ENCODE assay signal across 8 cellular contexts in genomic region chr14:54440454-54440853, GRCh38. TPM values are rescaled to one million over a fixed set of nuclear protein-coding genes. Genes with fewer than 3 reads are reported as not detected.
DNase-seq lines count a peak whose midpoint lies in the region; ATAC-seq and TF ChIP-seq lines count a peak whose summit lies in the region.

No MANE protein-coding gene starts in this region.

- H3K9me3 ChIP-seq in adipocyte (ENCODE audit: control insufficient read depth, low read length) = no peaks in the 10 kb centered on the region
- no peaks in the 10 kb centered on the region for H3K9me3 ChIP-seq in thoracic aorta

- peak overlapping the region; percentile 94 for H3K4me3 ChIP-seq in adipocyte (ENCODE audit: low read length)
- H3K4me3 ChIP-seq in thoracic aorta = peak overlapping the region; percentile 80

- H3K4me1 ChIP-seq in adipocyte (ENCODE audit: control insufficient read depth, insufficient read depth, low read length) = peaks cover 34% of the 10 kb centered on the region
- peaks cover 4 to 18% of the 10 kb centered on the region in 2 donors for H3K4me1 ChIP-seq in thoracic aorta (ENCODE audit: control insufficient read depth in 1 of 2, low read depth in 2 of 2)

- no peak for DNase-seq in activated CD8-positive, alpha-beta memory T cell treated with anti-CD3 and anti-CD28 coated beads, Interleukin-2, amount 10 ng/mL, durations not matched to agents 7 days and 5 days
- no peak for DNase-seq in activated CD8-positive, alpha-beta memory T cell treated with anti-CD3 and anti-CD28 coated beads for 24 hours
- DNase-seq in adipocyte (ENCODE audit: low read depth) (no peak), kidney glomerular epithelial cell (lab: John Stamatoyannopoulos, UW) (peak; percentile 26), thoracic aorta (ENCODE audit: low spot score) (no peak), NCI-H146 treated with DMSO at 0.1 percent for 48 hours (lab: John Stamatoyannopoulos, UW; ENCODE audit: unreplicated experiment) (no peak), SIG-M5 treated with dmso at 0.1 percent for 504 hours (lab: John Stamatoyannopoulos, UW; ENCODE audit: unreplicated experiment) (no peak)

- CTCF ChIA-PET in activated CD8-positive, alpha-beta memory T cell treated with anti-CD3 and anti-CD28 coated beads, Interleukin-2, amount 10 ng/mL, durations not matched to agents 7 days and 5 days (lab: Charles Lee) = interaction anchor here (1.4 to 1.7 kb wide), 3 partner anchors 10 to 43 kb away, joined by 3 to 7 read pairs (median 4); partner anchors contain the start of gene CDKN3

- H3K9me3 Mint-ChIP-seq in activated CD8-positive, alpha-beta memory T cell treated with anti-CD3 and anti-CD28 coated beads, Interleukin-2, amount 10 ng/mL, durations not matched to agents 7 days and 5 days (ENCODE audit: low read depth) = no peaks in the 10 kb centered on the region

- peak overlapping the region; percentile 79 for H3K27ac Mint-ChIP-seq in activated CD8-positive, alpha-beta memory T cell treated with anti-CD3 and anti-CD28 coated beads, Interleukin-2, amount 10 ng/mL, durations not matched to agents 7 days and 5 days

- H3K4me1 Mint-ChIP-seq in activated CD8-positive, alpha-beta memory T cell treated with anti-CD3 and anti-CD28 coated beads, Interleukin-2, amount 10 ng/mL, durations not matched to agents 7 days and 5 days = peaks cover 48% of the 10 kb centered on the region

- H3K36me3 ChIP-seq in adipocyte (ENCODE audit: control insufficient read depth, insufficient read depth, low read length, severe bottlenecking) (no peaks in the 10 kb centered on the region), thoracic aorta (no peaks in the 10 kb centered on the region)

- peaks cover 27% of the 10 kb centered on the region for H3K36me3 Mint-ChIP-seq in activated CD8-positive, alpha-beta memory T cell treated with anti-CD3 and anti-CD28 coated beads, Interleukin-2, amount 10 ng/mL, durations not matched to agents 7 days and 5 days

- peak overlapping the region; percentile 89 for H3K4me3 Mint-ChIP-seq in activated CD8-positive, alpha-beta memory T cell treated with anti-CD3 and anti-CD28 coated beads, Interleukin-2, amount 10 ng/mL, durations not matched to agents 7 days and 5 days

- TF ChIP-seq CTCF in thoracic aorta (IDR thresholded peaks at IDR 0.05) = no peak

- H3K27me3 ChIP-seq in adipocyte (replicated peaks; ENCODE audit: control insufficient read depth, insufficient read depth, low read length) (no peaks in the 10 kb centered on the region), thoracic aorta (replicated peaks; ENCODE audit: insufficient read depth) (no peaks in the 10 kb centered on the region)

- peak overlapping the region; percentile 90 for H3K27ac ChIP-seq in thoracic aorta

- peak overlapping the region; percentile 93 for H3K9ac ChIP-seq in adipocyte (ENCODE audit: low read length)

- ATAC-seq in activated CD8-positive, alpha-beta memory T cell treated with anti-CD3 and anti-CD28 coated beads, Interleukin-2, amount 10 ng/mL, durations not matched to agents 7 days and 5 days = no peak
- ATAC-seq in thoracic aorta (ENCODE audit: insufficient number of reproducible peaks, low FRiP score, low read depth) (no peak), GM18867 (IDR thresholded peaks at IDR 0.05; ENCODE audit: unreplicated experiment) (no peak)

- H3K27me3 Mint-ChIP-seq in activated CD8-positive, alpha-beta memory T cell treated with anti-CD3 and anti-CD28 coated beads, Interleukin-2, amount 10 ng/mL, durations not matched to agents 7 days and 5 days = peaks cover 10% of the 10 kb centered on the region

RNA-seq across cellular contexts. Expression of gene CNIH1, which starts 0.7 kb away (rescaled TPM):
- total RNA-seq in activated CD8-positive, alpha-beta memory T cell treated with anti-CD3 and anti-CD28 coated beads, Interleukin-2, amount 10 ng/mL, durations not matched to agents 7 days and 5 days = 10 to 100 TPM; 39.8 to 61.9 TPM
- total RNA-seq in thoracic aorta = 100 to 1,000 TPM; 128 to 142 TPM

RNA-seq across cellular contexts. Expression of gene CDKN3, which starts 43.6 kb away (rescaled TPM):
- total RNA-seq in activated CD8-positive, alpha-beta memory T cell treated with anti-CD3 and anti-CD28 coated beads, Interleukin-2, amount 10 ng/mL, durations not matched to agents 7 days and 5 days = 10 to 100 TPM; 82.6 to 96.0 TPM
- total RNA-seq in thoracic aorta = 10 to 100 TPM in 1 of 2 donors, 1 to 10 TPM in 1; 3.5 to 13.5 TPM

RNA-seq across cellular contexts. Expression of gene GMFB, which starts 48.3 kb away (rescaled TPM):
- total RNA-seq in activated CD8-positive, alpha-beta memory T cell treated with anti-CD3 and anti-CD28 coated beads, Interleukin-2, amount 10 ng/mL, durations not matched to agents 7 days and 5 days = 10 to 100 TPM; 29.7 to 31.2 TPM
- 10 to 100 TPM; 22.9 to 47.1 TPM for total RNA-seq in thoracic aorta

Comparison
In these comparisons a context has a peak if more than half of its experiments do, and no peak if none do; other contexts are left out.
1. RNA of gene CDKN3, which starts 43.6 kb away (total RNA-seq): 82.6 to 96.0 TPM in activated CD8-positive, alpha-beta memory T cell treated with anti-CD3 and anti-CD28 coated beads, Interleukin-2, amount 10 ng/mL, durations not matched to agents 7 days and 5 days; 3.5 to 13.5 TPM in thoracic aorta; every median in the first group is over 4 times any median in the second.